ENCODE assay signal across 1 cellular context in genomic region chr10:47330804-47331203, GRCh38.
TF ChIP-seq lines count a peak whose summit lies in the region.

No MANE protein-coding gene starts in this region.

TF ChIP-seq in HCT116, 20 proteins besides CTCF, POLR2A, EP300 and RAD21 (continued from another document):
- no peak for TF ChIP-seq SP1 (IDR thresholded peaks at IDR 0.05; ENCODE audit: low read depth)
- TF ChIP-seq FOSL1 (IDR thresholded peaks at IDR 0.05; ENCODE audit: low read depth), result no peak
- no peak for TF ChIP-seq CBX3 (IDR thresholded peaks at IDR 0.05; ENCODE audit: low read depth)
- TF ChIP-seq REST (IDR thresholded peaks at IDR 0.05; ENCODE audit: low read depth), result no peak
- no peak for TF ChIP-seq JUND (IDR thresholded peaks at IDR 0.05)
- no peak for TF ChIP-seq TCF7L2 (IDR thresholded peaks at IDR 0.05; ENCODE audit: borderline replicate concordance, extremely low read depth, insufficient read depth, insufficient read length)
- no peak for TF ChIP-seq EGR1 (IDR thresholded peaks at IDR 0.05; ENCODE audit: low read depth)
- TF ChIP-seq ZFX (IDR thresholded peaks at IDR 0.05), result no peak
- no peak for TF ChIP-seq SRF (IDR thresholded peaks at IDR 0.05; ENCODE audit: low read depth)
- no peak for TF ChIP-seq CEBPB (IDR thresholded peaks at IDR 0.05; ENCODE audit: low read depth)
- no peak for TF ChIP-seq ZBTB33 (IDR thresholded peaks at IDR 0.05; ENCODE audit: extremely low read depth, insufficient replicate concordance, low read length)
- no peak for TF ChIP-seq EZH2 (IDR thresholded peaks at IDR 0.05)
